ENCODE assay signal across 1 cellular context in genomic region chr3:45841380-45841700, GRCh38.
TF ChIP-seq lines count a peak whose summit lies in the region.

No MANE protein-coding gene starts in this region.

TF ChIP-seq in SK-N-SH, 30 proteins besides CTCF, POLR2A, EP300 and RAD21 (continued from another document):
- TF ChIP-seq REST (IDR thresholded peaks at IDR 0.05; ENCODE audit: low read depth, low read length), result no peak
- no peak for TF ChIP-seq TCF12 (IDR thresholded peaks at IDR 0.05)
- TF ChIP-seq JUND (IDR thresholded peaks at IDR 0.05), result no peak
